ENCODE assay signal across 13 cellular contexts in genomic region chr10:86782691-86783418, GRCh38. TPM values are rescaled to one million over a fixed set of nuclear protein-coding genes. Genes with fewer than 3 reads are reported as not detected.
DNase-seq lines count a peak whose midpoint lies in the region; ATAC-seq and FAIRE-seq lines count a peak whose summit lies in the region.
"Had no signal": no experiment of that assay in that cellular context is flagged by ENCODE, and none has a peak within 500 bp of the region (broad histone marks: within the 10 kb centered on the region; RNA-seq: fewer than 3 reads in every experiment).

No MANE protein-coding gene starts in this region.

- DNase-seq in GM18507 (ENCODE audit: extremely low spot score, insufficient read length, low read depth) (no peak), left ventricle myocardium superior (no peak), NCI-H1694 (lab: John Stamatoyannopoulos, UW) (no peak), anterior cingulate cortex (lab: John Stamatoyannopoulos, UW) (no peak), ecto neural progenitor cell (ENCODE audit: low spot score) (no peak)
- DNase-seq in central memory CD4-positive, alpha-beta T cell: no peak
- DNase-seq: activated CD8-positive, alpha-beta memory T cell treated with anti-CD3 and anti-CD28 coated beads, Interleukin-2, amount 50 U/mL, for 4 hours; MM.1S; right cardiac atrium; SHP77 had no signal

- peak; percentile 70 for ATAC-seq in GM21515 (IDR thresholded peaks at IDR 0.05; ENCODE audit: unreplicated experiment)
- ATAC-seq in HG03159 (IDR thresholded peaks at IDR 0.05; ENCODE audit: unreplicated experiment): peak; percentile 68
- peak; percentile 73 for ATAC-seq in left ventricle myocardium superior

- intact Hi-C loops in left ventricle myocardium superior (cut with micrococcal nuclease): no loop called here

- FAIRE-seq in GM18507 (lab: Jason Lieb, UNC): peak; percentile 75
- FAIRE-seq: urothelium cell line had no signal

RNA-seq across cellular contexts. Expression of gene BMPR1A, which starts 26.4 kb away (rescaled TPM):
- total RNA-seq in left ventricle myocardium superior: 48.4 TPM
